15 cellular contexts compared by ENCODE assay signal in the genomic region with DNA sequence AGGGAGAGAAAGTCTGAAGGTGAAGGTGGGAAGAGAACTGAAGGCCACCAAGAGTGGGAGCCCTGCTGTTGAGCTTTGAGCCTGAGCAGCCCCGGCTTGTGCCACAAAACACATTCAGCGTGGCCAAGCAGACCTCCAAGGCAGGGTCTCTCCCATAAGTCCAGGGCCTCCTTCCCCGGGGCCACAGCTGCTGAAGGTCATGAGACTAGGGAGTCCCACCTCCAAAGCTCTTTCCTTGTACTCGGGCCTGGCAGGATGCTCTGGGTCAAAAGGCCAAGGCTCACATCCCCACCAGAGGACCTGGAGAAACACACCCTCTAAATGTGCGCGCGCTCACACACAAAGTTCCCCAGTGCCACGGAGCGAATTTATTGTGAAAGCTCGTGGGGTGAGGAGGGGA. TPM values are rescaled to one million over a fixed set of nuclear protein-coding genes. Genes with fewer than 3 reads are reported as not detected.
A peak's percentile ranks its signal among the peaks of the same experiment; 100 is the strongest.
DNase-seq lines count a peak whose midpoint lies in the region; ATAC-seq and TF ChIP-seq lines count a peak whose summit lies in the region.
"Had no signal": no experiment of that assay in that cellular context is flagged by ENCODE, and none has a peak within 500 bp of the region (broad histone marks: within the 10 kb centered on the region; RNA-seq: fewer than 3 reads in every experiment).

No MANE protein-coding gene starts in this region.

- peak overlapping the region; percentile 19; the same call in 1 of the 2 replicates for H3K27ac ChIP-seq in MM.1S (ENCODE audit: low read length)
- no peak overlapping the region for H3K27ac ChIP-seq in tibial nerve

- H3K9me2 ChIP-seq in MM.1S (replicated peaks; ENCODE audit: insufficient read depth, low read length) = no peaks in the 10 kb centered on the region

- H4K20me1 ChIP-seq in MM.1S (ENCODE audit: insufficient read depth, low read length) = no peaks in the 10 kb centered on the region

- no peak for TF ChIP-seq CTCF in MM.1S (IDR thresholded peaks at IDR 0.05; ENCODE audit: low read length)
- no peak for TF ChIP-seq CTCF in tibial nerve (IDR thresholded peaks at IDR 0.05)

- peaks cover 50% of the 10 kb centered on the region for H3K4me1 Mint-ChIP-seq in activated T-cell treated with anti-CD3 and anti-CD28 coated beads, Interleukin-2, amount 50 U/mL, for 72 hours (ENCODE audit: low read depth)
- peaks cover 42% of the 10 kb centered on the region for H3K4me1 Mint-ChIP-seq in stimulated activated memory B cell treated with anti-CD40 and anti-IgM and Interleukin-4, amounts not matched to agents 10 μg/mL and 1 μg/mL and 100 μg/mL, for 72 hours

- no peaks in the 10 kb centered on the region for H3K27me3 Mint-ChIP-seq in activated T-cell treated with anti-CD3 and anti-CD28 coated beads, Interleukin-2, amount 50 U/mL, for 72 hours (ENCODE audit: low read depth)
- no peaks in the 10 kb centered on the region for H3K27me3 Mint-ChIP-seq in stimulated activated memory B cell treated with anti-CD40 and anti-IgM and Interleukin-4, amounts not matched to agents 10 μg/mL and 1 μg/mL and 100 μg/mL, for 72 hours

- H3K9me3 Mint-ChIP-seq in activated T-cell treated with anti-CD3 and anti-CD28 coated beads, Interleukin-2, amount 50 U/mL, for 72 hours = no peaks in the 10 kb centered on the region
- H3K9me3 Mint-ChIP-seq in stimulated activated memory B cell treated with anti-CD40 and anti-IgM and Interleukin-4, amounts not matched to agents 10 μg/mL and 1 μg/mL and 100 μg/mL, for 72 hours = no peaks in the 10 kb centered on the region
- H3K9me3 Mint-ChIP-seq: neural crest cell had no signal

- H2AFZ ChIP-seq in MM.1S (ENCODE audit: low read length) = no peak overlapping the region

- no peaks in the 10 kb centered on the region for H3K27me3 ChIP-seq in MM.1S (replicated peaks; ENCODE audit: insufficient read depth, low read length)
- no peaks in the 10 kb centered on the region for H3K27me3 ChIP-seq in adipocyte (replicated peaks; ENCODE audit: control insufficient read depth, insufficient read depth, low read length)
- H3K27me3 ChIP-seq in tibial nerve = peaks cover 0 to 7% of the 10 kb centered on the region in 2 donors

- H3F3A ChIP-seq in MM.1S (ENCODE audit: insufficient read depth, low read length) = peaks cover 32% of the 10 kb centered on the region

- H3K4me3 ChIP-seq in MM.1S (ENCODE audit: low read length) (no peak overlapping the region), adipocyte (ENCODE audit: low read length) (no peak overlapping the region), tibial nerve (no peak overlapping the region)

- no peak for TF ChIP-seq POLR2A in tibial nerve (IDR thresholded peaks at IDR 0.05)

- H3K9me3 ChIP-seq in MM.1S (replicated peaks; ENCODE audit: insufficient read depth, low read length) (no peaks in the 10 kb centered on the region), adipocyte (ENCODE audit: control insufficient read depth, low read length) (no peaks in the 10 kb centered on the region), tibial nerve (no peaks in the 10 kb centered on the region)

- H3K4me1 ChIP-seq in MM.1S (ENCODE audit: low read length) (peaks cover 8% of the 10 kb centered on the region; the same call in 1 of the 2 replicates), adipocyte (ENCODE audit: control insufficient read depth, insufficient read depth, low read length) (peaks cover 28% of the 10 kb centered on the region), tibial nerve (peaks cover 0 to 52% (median 14%) of the 10 kb centered on the region in 4 donors)

- DNase-seq in activated T-cell treated with anti-CD3 and anti-CD28 coated beads, Interleukin-2, amount 50 U/mL, for 72 hours = no peak
- DNase-seq in activated T-cell treated with anti-CD3 and anti-CD28 coated beads, Interleukin-2, amount 50 U/mL, for 1 hour = no peak
- DNase-seq in MM.1S = no peak
- DNase-seq in adipocyte (ENCODE audit: low read depth) = no peak
- no peak for DNase-seq in NCI-H2171 (lab: John Stamatoyannopoulos, UW)
- no peak for DNase-seq in tibial nerve (ENCODE audit: low spot score in 2 of 2)
- DNase-seq: effector memory CD4-positive, alpha-beta T cell; left colon; NCI-H187; NK-92 treated with Interleukin-12 subunit alpha and Interleukin-12 subunit beta, amount 100 ng/mL, for 24 hours; small intestine had no signal

- peak overlapping the region; percentile 47; the same call in 1 of the 2 replicates for H3K4me2 ChIP-seq in MM.1S (ENCODE audit: low read depth, low read length)

- H3K27ac Mint-ChIP-seq in activated T-cell treated with anti-CD3 and anti-CD28 coated beads, Interleukin-2, amount 50 U/mL, for 72 hours = peak overlapping the region; percentile 3
- H3K27ac Mint-ChIP-seq in stimulated activated memory B cell treated with anti-CD40 and anti-IgM and Interleukin-4, amounts not matched to agents 10 μg/mL and 1 μg/mL and 100 μg/mL, for 72 hours = peak overlapping the region; percentile 99

- ATAC-seq in activated T-cell treated with anti-CD3 and anti-CD28 coated beads, Interleukin-2, amount 50 U/mL, for 72 hours (replicated peaks in 1 of 2) = no peak
- no peak for ATAC-seq in stimulated activated memory B cell treated with anti-CD40 and anti-IgM and Interleukin-4, amounts not matched to agents 10 μg/mL and 1 μg/mL and 100 μg/mL, for 72 hours
- ATAC-seq in GM18870 (IDR thresholded peaks at IDR 0.05; ENCODE audit: unreplicated experiment) = no peak
- ATAC-seq: left colon had no signal

- no peak overlapping the region; the same call in 1 of the 2 replicates for H3K9ac ChIP-seq in MM.1S (ENCODE audit: low read length)
- peak overlapping the region; percentile 32 for H3K9ac ChIP-seq in adipocyte (ENCODE audit: low read length)

- H3K36me3 ChIP-seq in MM.1S (replicated peaks; ENCODE audit: insufficient read depth, low read length) (no peaks in the 10 kb centered on the region), adipocyte (ENCODE audit: control insufficient read depth, insufficient read depth, low read length, severe bottlenecking) (peaks cover 31% of the 10 kb centered on the region), tibial nerve (peaks cover 0 to 28% (median 0%) of the 10 kb centered on the region in 3 donors)

- H3K79me2 ChIP-seq in MM.1S (ENCODE audit: low read length) = peaks cover 52% of the 10 kb centered on the region

- WGBS in tibial nerve, 2 donors = 68 to 76% methylated on average over 2 to 10 of the region's 10 CpGs

- H3K36me3 Mint-ChIP-seq in activated T-cell treated with anti-CD3 and anti-CD28 coated beads, Interleukin-2, amount 50 U/mL, for 72 hours (ENCODE audit: insufficient read depth in 2 of 2) = peaks cover under 1 to 5% of the 10 kb centered on the region in 2 donors
- peaks cover 9% of the 10 kb centered on the region for H3K36me3 Mint-ChIP-seq in stimulated activated memory B cell treated with anti-CD40 and anti-IgM and Interleukin-4, amounts not matched to agents 10 μg/mL and 1 μg/mL and 100 μg/mL, for 72 hours

- no peak for TF ChIP-seq EP300 in tibial nerve (IDR thresholded peaks at IDR 0.05)

- H3K4me3 Mint-ChIP-seq in activated T-cell treated with anti-CD3 and anti-CD28 coated beads, Interleukin-2, amount 50 U/mL, for 72 hours = peak overlapping the region in 1 of 2 donors; percentile 88
- H3K4me3 Mint-ChIP-seq in stimulated activated memory B cell treated with anti-CD40 and anti-IgM and Interleukin-4, amounts not matched to agents 10 μg/mL and 1 μg/mL and 100 μg/mL, for 72 hours = no peak overlapping the region

RNA-seq across cellular contexts. Expression of gene ARHGAP4, which starts 3.5 kb away (rescaled TPM):
- 100 to 1,000 TPM; 147 to 158 TPM for total RNA-seq in activated T-cell treated with anti-CD3 and anti-CD28 coated beads, Interleukin-2, amount 50 U/mL, for 72 hours
- 10 to 100 TPM; 23.0 to 90.9 (median 32.7) TPM for total RNA-seq in tibial nerve

RNA-seq across cellular contexts. Expression of gene NAA10, which starts 5.3 kb away (rescaled TPM):
- total RNA-seq in activated T-cell treated with anti-CD3 and anti-CD28 coated beads, Interleukin-2, amount 50 U/mL, for 72 hours = 10 to 100 TPM; 76.7 to 94.1 TPM
- total RNA-seq in tibial nerve = 100 to 1,000 TPM in 1 of 4 donors, 10 to 100 TPM in 3; 48.0 to 152 (median 73.8) TPM

RNA-seq across cellular contexts. Expression of gene RENBP, which starts 14.9 kb away (rescaled TPM):
- total RNA-seq in activated T-cell treated with anti-CD3 and anti-CD28 coated beads, Interleukin-2, amount 50 U/mL, for 72 hours = 10 to 100 TPM; 11.6 to 13.9 TPM
- 10 to 100 TPM; 12.1 to 28.8 (median 17.8) TPM for total RNA-seq in tibial nerve

RNA-seq across cellular contexts. Expression of gene AVPR2, which starts 25.1 kb away (rescaled TPM):
- total RNA-seq in activated T-cell treated with anti-CD3 and anti-CD28 coated beads, Interleukin-2, amount 50 U/mL, for 72 hours = not detected
- 1 to 10 TPM; 2.1 to 9.3 (median 5.7) TPM for total RNA-seq in tibial nerve
- total RNA-seq: activated CD8-positive, alpha-beta memory T cell treated with anti-CD3 and anti-CD28 coated beads for 36 hours; neural crest cell had no signal

RNA-seq across cellular contexts. Expression of gene HCFC1, which starts 42.0 kb away (rescaled TPM):
- 10 to 100 TPM; 59.3 to 65.8 TPM for total RNA-seq in activated T-cell treated with anti-CD3 and anti-CD28 coated beads, Interleukin-2, amount 50 U/mL, for 72 hours
- total RNA-seq in tibial nerve = 10 to 100 TPM; 42.6 to 52.2 (median 48.9) TPM
